ENCODE assay signal across 22 cellular contexts in genomic region chr5:59436364-59437158, GRCh38.
"Had no signal": no experiment of that assay in that cellular context is flagged by ENCODE, and none has a peak within 500 bp of the region (broad histone marks: within the 10 kb centered on the region; RNA-seq: fewer than 3 reads in every experiment).

No MANE protein-coding gene starts in this region.

- DNase-seq: activated CD4-positive, alpha-beta memory T cell treated with anti-CD3 and anti-CD28 coated beads for 36 hours; activated CD4-positive, alpha-beta T cell treated with anti-CD3 and anti-CD28 coated beads, Interleukin-2, amount 10 ng/mL, durations not matched to agents 24 days and 14 days; activated CD4-positive, CD25-positive, alpha-beta regulatory T cell treated with anti-CD3 and anti-CD28 coated beads, Interleukin-2, amount 50 U/mL, for 72 hours; activated CD8-positive, alpha-beta memory T cell treated with anti-CD3 and anti-CD28 coated beads, Interleukin-2, amount 50 U/mL, for 4 hours; activated effector memory CD4-positive, alpha-beta T cell treated with anti-CD3 and anti-CD28 coated beads, Interleukin-2, amount 50 U/mL, for 16 hours; activated naive CD4-positive, alpha-beta T cell treated with anti-CD3 and anti-CD28 coated beads for 36 hours; activated naive CD8-positive, alpha-beta T cell treated with anti-CD3 and anti-CD28 coated beads, Interleukin-2, amount 10 ng/mL, durations not matched to agents 7 days and 5 days; activated T-cell treated with anti-CD3 and anti-CD28 coated beads, Interleukin-2, amount 50 U/mL, for 1 hour; dorsolateral prefrontal cortex; effector memory CD4-positive, alpha-beta T cell; gastrocnemius medialis; head of caudate nucleus; kidney; left colon; midbrain; naive thymus-derived CD4-positive, alpha-beta T cell; ovary; sigmoid colon; small intestine; stimulated activated CD4-positive, alpha-beta T cell treated with anti-CD3 and anti-CD28 coated beads, Interleukin-4, amount 100 ng/mL, for 24 hours; uterus had no signal

- FAIRE-seq: kidney, small intestine had no signal

- ATAC-seq: gastrocnemius medialis; left colon; naive thymus-derived CD4-positive, alpha-beta T cell; stimulated activated effector memory CD8-positive, alpha-beta T cell treated with anti-CD3 and anti-CD28 coated beads, Interleukin-12 subunit alpha, Interleukin-12 subunit beta, amount 100 ng/mL, for 72 hours had no signal
